ENCODE assay signal across 11 cellular contexts in genomic region chr14:52550661-52551060, GRCh38. TPM values are rescaled to one million over a fixed set of nuclear protein-coding genes. Genes with fewer than 3 reads are reported as not detected.
A peak's percentile ranks its signal among the peaks of the same experiment; 100 is the strongest.
DNase-seq lines count a peak whose midpoint lies in the region; ATAC-seq and TF ChIP-seq lines count a peak whose summit lies in the region.
"Had no signal": no experiment of that assay in that cellular context is flagged by ENCODE, and none has a peak within 500 bp of the region (broad histone marks: within the 10 kb centered on the region; RNA-seq: fewer than 3 reads in every experiment).

No MANE protein-coding gene starts in this region.

- peaks cover 24% of the 10 kb centered on the region for H3K4me1 Mint-ChIP-seq in stimulated activated naive CD8-positive, alpha-beta T cell treated with anti-CD3 and anti-CD28 coated beads, Interleukin-15, Interleukin-2, amounts not matched to agents 100 ng/mL and 50 ng/mL, for 24 hours (ENCODE audit: low read depth)
- H3K4me1 Mint-ChIP-seq in activated CD8-positive, alpha-beta T cell treated with anti-CD3 and anti-CD28 coated beads for 36 hours (ENCODE audit: low read depth): peaks cover 14% of the 10 kb centered on the region
- H3K4me1 Mint-ChIP-seq in memory B cell: peaks cover 25% of the 10 kb centered on the region

- peak overlapping the region; percentile 94 for H3K4me3 Mint-ChIP-seq in stimulated activated naive CD8-positive, alpha-beta T cell treated with anti-CD3 and anti-CD28 coated beads, Interleukin-15, Interleukin-2, amounts not matched to agents 100 ng/mL and 50 ng/mL, for 24 hours
- peak overlapping the region; percentile 81 for H3K4me3 Mint-ChIP-seq in activated CD8-positive, alpha-beta T cell treated with anti-CD3 and anti-CD28 coated beads for 36 hours
- peak overlapping the region; percentile 93 for H3K4me3 Mint-ChIP-seq in memory B cell

- no peaks in the 10 kb centered on the region for H3K9me3 Mint-ChIP-seq in stimulated activated naive CD8-positive, alpha-beta T cell treated with anti-CD3 and anti-CD28 coated beads, Interleukin-15, Interleukin-2, amounts not matched to agents 100 ng/mL and 50 ng/mL, for 24 hours
- no peaks in the 10 kb centered on the region for H3K9me3 Mint-ChIP-seq in activated CD8-positive, alpha-beta T cell treated with anti-CD3 and anti-CD28 coated beads for 36 hours
- no peaks in the 10 kb centered on the region for H3K9me3 Mint-ChIP-seq in memory B cell

- H3K27ac Mint-ChIP-seq in stimulated activated naive CD8-positive, alpha-beta T cell treated with anti-CD3 and anti-CD28 coated beads, Interleukin-15, Interleukin-2, amounts not matched to agents 100 ng/mL and 50 ng/mL, for 24 hours: no peak overlapping the region
- no peak overlapping the region for H3K27ac Mint-ChIP-seq in activated CD8-positive, alpha-beta T cell treated with anti-CD3 and anti-CD28 coated beads for 36 hours
- no peak overlapping the region for H3K27ac Mint-ChIP-seq in memory B cell

- no peaks in the 10 kb centered on the region for H3K36me3 Mint-ChIP-seq in stimulated activated naive CD8-positive, alpha-beta T cell treated with anti-CD3 and anti-CD28 coated beads, Interleukin-15, Interleukin-2, amounts not matched to agents 100 ng/mL and 50 ng/mL, for 24 hours (ENCODE audit: low read depth)
- H3K36me3 Mint-ChIP-seq in activated CD8-positive, alpha-beta T cell treated with anti-CD3 and anti-CD28 coated beads for 36 hours (ENCODE audit: low read depth): peaks cover 4% of the 10 kb centered on the region
- H3K36me3 Mint-ChIP-seq in memory B cell: peaks cover 2% of the 10 kb centered on the region

- peaks cover 9% of the 10 kb centered on the region for H3K27me3 Mint-ChIP-seq in stimulated activated naive CD8-positive, alpha-beta T cell treated with anti-CD3 and anti-CD28 coated beads, Interleukin-15, Interleukin-2, amounts not matched to agents 100 ng/mL and 50 ng/mL, for 24 hours
- H3K27me3 Mint-ChIP-seq in activated CD8-positive, alpha-beta T cell treated with anti-CD3 and anti-CD28 coated beads for 36 hours: peaks cover 5% of the 10 kb centered on the region
- peaks cover 3% of the 10 kb centered on the region for H3K27me3 Mint-ChIP-seq in memory B cell

- POLR2A ChIA-PET in activated CD8-positive, alpha-beta T cell treated with anti-CD3 and anti-CD28 coated beads for 36 hours (lab: Charles Lee): interaction anchor here (0.9 to 2.0 kb wide), 3 partner anchors 7 to 96 kb away, joined by 3 to 12 read pairs (median 5); no protein-coding TSS in a partner anchor

- ATAC-seq in stimulated activated naive CD8-positive, alpha-beta T cell treated with anti-CD3 and anti-CD28 coated beads, Interleukin-15, Interleukin-2, amounts not matched to agents 100 U/mL and 50 U/mL, for 24 hours: no peak
- ATAC-seq in activated CD8-positive, alpha-beta T cell treated with anti-CD3 and anti-CD28 coated beads for 36 hours: no peak
- ATAC-seq in memory B cell (ENCODE audit: low read depth): no peak

- CTCF ChIA-PET in activated CD8-positive, alpha-beta T cell treated with anti-CD3 and anti-CD28 coated beads for 36 hours (lab: Charles Lee): interaction anchor here (2.5 kb wide), 1 partner anchor 11 kb away, joined by 10 read pairs; no protein-coding TSS in a partner anchor

- intact Hi-C loops in activated CD8-positive, alpha-beta T cell treated with anti-CD3 and anti-CD28 coated beads for 36 hours (cut with micrococcal nuclease): no loop called here

- no peak for TF ChIP-seq CTCF in activated CD8-positive, alpha-beta T cell treated with anti-CD3 and anti-CD28 coated beads for 36 hours (IDR thresholded peaks at IDR 0.05)
- no peak for TF ChIP-seq CTCF in GM10266 (IDR thresholded peaks at IDR 0.05; ENCODE audit: control insufficient read depth, insufficient read depth, low read depth, missing control alignments)

- DNase-seq in stimulated activated naive CD8-positive, alpha-beta T cell treated with anti-CD3 and anti-CD28 coated beads, Interleukin-15, Interleukin-2, amounts not matched to agents 100 U/mL and 50 U/mL, for 24 hours: no peak
- no peak for DNase-seq in activated CD8-positive, alpha-beta T cell treated with anti-CD3 and anti-CD28 coated beads for 36 hours
- DNase-seq in memory B cell (ENCODE audit: low spot score in 2 of 2) (no peak), GM10266 (ENCODE audit: extremely low spot score) (no peak), NCI-H146 treated with DMSO at 0.1 percent for 48 hours (lab: John Stamatoyannopoulos, UW; ENCODE audit: unreplicated experiment) (no peak), NCI-H2227 treated with DMSO at 0.1 percent for 48 hours (lab: John Stamatoyannopoulos, UW) (no peak)
- no peak for DNase-seq in stimulated activated CD8-positive, alpha-beta memory T cell treated with anti-CD3 and anti-CD28 coated beads, Interleukin-4, amount 100 ng/mL, for 48 hours
- DNase-seq: adrenal gland; hippocampal formation; stimulated activated CD4-positive, alpha-beta T cell treated with anti-CD3 and anti-CD28 coated beads, Interleukin-12 subunit alpha, Interleukin-12 subunit beta, amount 100 ng/mL, for 4 hours had no signal

RNA-seq across cellular contexts. Expression of gene TXNDC16, which starts 1.6 kb away (rescaled TPM):
- total RNA-seq in activated CD8-positive, alpha-beta T cell treated with anti-CD3 and anti-CD28 coated beads for 36 hours: 1 to 10 TPM; 5.7 to 6.8 TPM

RNA-seq across cellular contexts. Expression of gene GPR137C, which starts 2.0 kb away (rescaled TPM):
- under 1 TPM; 0.05 to 0.11 TPM for total RNA-seq in activated CD8-positive, alpha-beta T cell treated with anti-CD3 and anti-CD28 coated beads for 36 hours
